17 cellular contexts compared by ENCODE assay signal in the genomic region with DNA sequence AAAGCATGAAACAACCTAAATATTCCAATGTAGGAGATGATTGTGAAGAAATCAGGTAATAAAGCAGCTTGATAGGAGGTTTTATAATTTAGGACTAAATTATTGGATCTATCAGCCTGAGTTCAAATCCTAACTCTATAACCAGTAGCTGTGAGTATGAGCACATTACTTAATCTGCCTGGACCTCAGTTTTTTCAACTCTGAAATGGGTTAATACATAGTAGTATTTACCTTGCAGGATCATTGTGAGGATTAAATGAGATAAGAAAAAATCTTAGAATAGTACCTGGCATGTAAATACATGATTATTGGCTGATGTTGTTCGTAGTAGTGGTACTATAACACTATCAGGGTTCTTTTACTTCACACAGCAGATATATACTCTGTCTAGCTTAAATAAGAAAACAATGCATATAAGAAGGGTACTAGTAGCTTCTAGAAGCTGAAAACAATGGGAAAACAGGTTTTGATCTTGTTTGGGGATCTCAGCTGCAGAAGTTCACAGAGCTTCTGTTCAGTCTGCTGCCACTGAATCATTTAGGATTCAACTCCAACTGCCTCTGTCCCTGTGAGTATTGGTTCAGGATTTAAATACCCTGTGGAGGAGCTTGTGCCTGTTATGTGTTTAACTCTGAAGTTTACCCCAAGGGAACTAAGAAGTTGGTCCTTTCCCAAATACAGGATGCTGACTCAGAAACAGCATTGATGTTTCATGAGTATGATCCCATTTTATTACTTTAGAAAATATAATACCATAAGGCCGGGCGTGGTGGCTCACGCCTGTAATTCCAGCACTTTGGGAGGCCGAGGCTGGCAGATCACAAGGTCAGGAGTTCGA. TPM values are rescaled to one million over a fixed set of nuclear protein-coding genes. Genes with fewer than 3 reads are reported as not detected.
DNase-seq lines count a peak whose midpoint lies in the region; ATAC-seq and TF ChIP-seq lines count a peak whose summit lies in the region.
"Had no signal": no experiment of that assay in that cellular context is flagged by ENCODE, and none has a peak within 500 bp of the region (broad histone marks: within the 10 kb centered on the region; RNA-seq: fewer than 3 reads in every experiment).

No MANE protein-coding gene starts in this region.

- no peaks in the 10 kb centered on the region for H3K27me3 ChIP-seq in RWPE2 (ENCODE audit: insufficient read depth, poor library complexity, severe bottlenecking)
- H3K27me3 ChIP-seq: BLaER1 had no signal

- DNase-seq in ELR (ENCODE audit: low read depth) (peak; percentile 62), RWPE2 (ENCODE audit: low spot score) (no peak), pons (ENCODE audit: low spot score) (peak; percentile 70), germinal center (ENCODE audit: low spot score) (no peak)
- DNase-seq in effector CD8-positive, alpha-beta T cell (lab: John Stamatoyannopoulos, UW) = no peak
- DNase-seq in activated CD8-positive, alpha-beta T cell treated with anti-CD3 and anti-CD28 coated beads for 36 hours = no peak
- DNase-seq: activated CD8-positive, alpha-beta memory T cell treated with anti-CD3 and anti-CD28 coated beads for 24 hours; activated naive CD4-positive, alpha-beta T cell treated with anti-CD3 and anti-CD28 coated beads for 36 hours; DND-41; NCI-H146; NCI-H748 treated with DMSO at 0.1 percent for 48 hours; Right ventricle myocardium superior; stimulated activated CD4-positive, alpha-beta T cell treated with anti-CD3 and anti-CD28 coated beads, Interleukin-4, amount 100 ng/mL, for 4 hours had no signal

- H3K4me1 ChIP-seq in RWPE2 (ENCODE audit: insufficient read depth, poor library complexity, severe bottlenecking) = peaks cover 12% of the 10 kb centered on the region
- H3K4me1 ChIP-seq: BLaER1 had no signal

- POLR2A ChIA-PET in activated CD8-positive, alpha-beta T cell treated with anti-CD3 and anti-CD28 coated beads for 36 hours (lab: Charles Lee) = interaction anchor here (0.6 kb wide), 1 partner anchor 48 kb away, joined by 3 read pairs; no protein-coding TSS in a partner anchor

- no peak overlapping the region for H3K27ac Mint-ChIP-seq in activated CD8-positive, alpha-beta T cell treated with anti-CD3 and anti-CD28 coated beads for 36 hours
- H3K27ac Mint-ChIP-seq: activated naive CD4-positive, alpha-beta T cell treated with anti-CD3 and anti-CD28 coated beads for 36 hours had no signal

- CTCF ChIA-PET in activated CD8-positive, alpha-beta T cell treated with anti-CD3 and anti-CD28 coated beads for 36 hours (lab: Charles Lee) = no interaction called here

- no peaks in the 10 kb centered on the region for H3K9me3 Mint-ChIP-seq in activated CD8-positive, alpha-beta T cell treated with anti-CD3 and anti-CD28 coated beads for 36 hours
- H3K9me3 Mint-ChIP-seq: activated naive CD4-positive, alpha-beta T cell treated with anti-CD3 and anti-CD28 coated beads for 36 hours; central memory CD8-positive, alpha-beta T cell had no signal

- peaks cover 6% of the 10 kb centered on the region for H3K4me1 Mint-ChIP-seq in activated CD8-positive, alpha-beta T cell treated with anti-CD3 and anti-CD28 coated beads for 36 hours (ENCODE audit: low read depth)

- no peaks in the 10 kb centered on the region for H3K27me3 Mint-ChIP-seq in activated CD8-positive, alpha-beta T cell treated with anti-CD3 and anti-CD28 coated beads for 36 hours
- H3K27me3 Mint-ChIP-seq: central memory CD8-positive, alpha-beta T cell had no signal

- peaks cover 9% of the 10 kb centered on the region for H3K36me3 Mint-ChIP-seq in activated CD8-positive, alpha-beta T cell treated with anti-CD3 and anti-CD28 coated beads for 36 hours (ENCODE audit: low read depth)

- no peak for TF ChIP-seq CTCF in RWPE2 (IDR thresholded peaks at IDR 0.05; ENCODE audit: poor library complexity, severe bottlenecking)
- TF ChIP-seq CTCF in activated CD8-positive, alpha-beta T cell treated with anti-CD3 and anti-CD28 coated beads for 36 hours (IDR thresholded peaks at IDR 0.05) = no peak

- H3K36me3 ChIP-seq in RWPE2 (ENCODE audit: low read depth) = no peaks in the 10 kb centered on the region

- ATAC-seq in RWPE2 (ENCODE audit: low read depth) = peak; percentile 36; the same call in 1 of the 3 replicates
- ATAC-seq in esophagus mucosa = peak; percentile 67
- ATAC-seq in activated CD8-positive, alpha-beta T cell treated with anti-CD3 and anti-CD28 coated beads for 36 hours = no peak
- ATAC-seq in SK-N-SH treated with all-trans-retinoic acid at 6 μM for 48 hours = no peak

- no peaks in the 10 kb centered on the region for H3K9me3 ChIP-seq in RWPE2 (ENCODE audit: severe bottlenecking)
- H3K9me3 ChIP-seq: BLaER1 had no signal

- no peak overlapping the region for H3K4me3 ChIP-seq in RWPE2 (ENCODE audit: severe bottlenecking)
- H3K4me3 ChIP-seq: BLaER1 had no signal

- no peak overlapping the region for H3K4me3 Mint-ChIP-seq in activated CD8-positive, alpha-beta T cell treated with anti-CD3 and anti-CD28 coated beads for 36 hours
- H3K4me3 Mint-ChIP-seq: activated naive CD4-positive, alpha-beta T cell treated with anti-CD3 and anti-CD28 coated beads for 36 hours; central memory CD8-positive, alpha-beta T cell had no signal

- peak overlapping the region; percentile 48 for H3K27ac ChIP-seq in RWPE2 (ENCODE audit: poor library complexity, severe bottlenecking)
- H3K27ac ChIP-seq: BLaER1 had no signal

- intact Hi-C loops in activated CD8-positive, alpha-beta T cell treated with anti-CD3 and anti-CD28 coated beads for 36 hours (cut with micrococcal nuclease) = no loop called here

TF ChIP-seq in SK-N-SH treated with all-trans-retinoic acid at 6 μM for 48 hours, 23 proteins besides CTCF, POLR2A, EP300 and RAD21:
- TF ChIP-seq BACH2 (CRISPR knock-in tag; IDR thresholded peaks at IDR 0.05; ENCODE audit: borderline replicate concordance) (no peak), ZNF565 (CRISPR knock-in tag; conservative IDR thresholded peaks at IDR 0.05; ENCODE audit: low read depth) (no peak), ESRRG (CRISPR knock-in tag; IDR thresholded peaks at IDR 0.05) (no peak), GLIS3 (CRISPR knock-in tag; IDR thresholded peaks at IDR 0.05) (no peak), PPARA (CRISPR knock-in tag; IDR thresholded peaks at IDR 0.05; ENCODE audit: borderline replicate concordance) (no peak), OSR1 (CRISPR knock-in tag; IDR thresholded peaks at IDR 0.05) (no peak), CSDC2 (CRISPR knock-in tag; IDR thresholded peaks at IDR 0.05) (no peak), TCF4 (CRISPR knock-in tag; IDR thresholded peaks at IDR 0.05; ENCODE audit: borderline replicate concordance) (no peak), RARB (CRISPR knock-in tag; IDR thresholded peaks at IDR 0.05) (no peak), ISL1 (CRISPR knock-in tag; IDR thresholded peaks at IDR 0.05) (no peak), ZNF70 (CRISPR knock-in tag; IDR thresholded peaks at IDR 0.05) (no peak), SNAI2 (CRISPR knock-in tag; IDR thresholded peaks at IDR 0.05) (no peak)
- TF ChIP-seq, protein P1, sequence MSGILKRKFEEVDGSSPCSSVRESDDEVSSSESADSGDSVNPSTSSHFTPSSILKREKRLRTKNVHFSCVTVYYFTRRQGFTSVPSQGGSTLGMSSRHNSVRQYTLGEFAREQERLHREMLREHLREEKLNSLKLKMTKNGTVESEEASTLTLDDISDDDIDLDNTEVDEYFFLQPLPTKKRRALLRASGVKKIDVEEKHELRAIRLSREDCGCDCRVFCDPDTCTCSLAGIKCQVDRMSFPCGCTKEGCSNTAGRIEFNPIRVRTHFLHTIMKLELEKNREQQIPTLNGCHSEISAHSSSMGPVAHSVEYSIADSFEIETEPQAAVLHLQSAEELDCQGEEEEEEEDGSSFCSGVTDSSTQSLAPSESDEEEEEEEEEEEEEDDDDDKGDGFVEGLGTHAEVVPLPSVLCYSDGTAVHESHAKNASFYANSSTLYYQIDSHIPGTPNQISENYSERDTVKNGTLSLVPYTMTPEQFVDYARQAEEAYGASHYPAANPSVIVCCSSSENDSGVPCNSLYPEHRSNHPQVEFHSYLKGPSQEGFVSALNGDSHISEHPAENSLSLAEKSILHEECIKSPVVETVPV (CRISPR knock-in tag; IDR thresholded peaks at IDR 0.05) = no peak
- TF ChIP-seq, protein P2, sequence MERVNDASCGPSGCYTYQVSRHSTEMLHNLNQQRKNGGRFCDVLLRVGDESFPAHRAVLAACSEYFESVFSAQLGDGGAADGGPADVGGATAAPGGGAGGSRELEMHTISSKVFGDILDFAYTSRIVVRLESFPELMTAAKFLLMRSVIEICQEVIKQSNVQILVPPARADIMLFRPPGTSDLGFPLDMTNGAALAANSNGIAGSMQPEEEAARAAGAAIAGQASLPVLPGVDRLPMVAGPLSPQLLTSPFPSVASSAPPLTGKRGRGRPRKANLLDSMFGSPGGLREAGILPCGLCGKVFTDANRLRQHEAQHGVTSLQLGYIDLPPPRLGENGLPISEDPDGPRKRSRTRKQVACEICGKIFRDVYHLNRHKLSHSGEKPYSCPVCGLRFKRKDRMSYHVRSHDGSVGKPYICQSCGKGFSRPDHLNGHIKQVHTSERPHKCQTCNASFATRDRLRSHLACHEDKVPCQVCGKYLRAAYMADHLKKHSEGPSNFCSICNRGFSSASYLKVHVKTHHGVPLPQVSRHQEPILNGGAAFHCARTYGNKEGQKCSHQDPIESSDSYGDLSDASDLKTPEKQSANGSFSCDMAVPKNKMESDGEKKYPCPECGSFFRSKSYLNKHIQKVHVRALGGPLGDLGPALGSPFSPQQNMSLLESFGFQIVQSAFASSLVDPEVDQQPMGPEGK (CRISPR knock-in tag; IDR thresholded peaks at IDR 0.05; ENCODE audit: borderline replicate concordance) = no peak
- TF ChIP-seq, protein P3, sequence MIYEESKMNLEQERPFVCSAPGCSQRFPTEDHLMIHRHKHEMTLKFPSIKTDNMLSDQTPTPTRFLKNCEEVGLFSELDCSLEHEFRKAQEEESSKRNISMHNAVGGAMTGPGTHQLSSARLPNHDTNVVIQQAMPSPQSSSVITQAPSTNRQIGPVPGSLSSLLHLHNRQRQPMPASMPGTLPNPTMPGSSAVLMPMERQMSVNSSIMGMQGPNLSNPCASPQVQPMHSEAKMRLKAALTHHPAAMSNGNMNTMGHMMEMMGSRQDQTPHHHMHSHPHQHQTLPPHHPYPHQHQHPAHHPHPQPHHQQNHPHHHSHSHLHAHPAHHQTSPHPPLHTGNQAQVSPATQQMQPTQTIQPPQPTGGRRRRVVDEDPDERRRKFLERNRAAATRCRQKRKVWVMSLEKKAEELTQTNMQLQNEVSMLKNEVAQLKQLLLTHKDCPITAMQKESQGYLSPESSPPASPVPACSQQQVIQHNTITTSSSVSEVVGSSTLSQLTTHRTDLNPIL (CRISPR knock-in tag; IDR thresholded peaks at IDR 0.05; ENCODE audit: low read depth) = no peak

RNA-seq across cellular contexts. Expression of a gene that starts 34.2 kb away (rescaled TPM):
- total RNA-seq in esophagus mucosa = 30.7 TPM
- total RNA-seq in activated CD8-positive, alpha-beta T cell treated with anti-CD3 and anti-CD28 coated beads for 36 hours = 10 to 100 TPM; 18.6 to 28.8 TPM

Comparison
In these comparisons a context has a peak if more than half of its experiments do, and no peak if none do; other contexts are left out.
1. DNase-seq: peak in ELR (single experiment) and pons (single experiment); none in RWPE2 (single experiment), effector CD8-positive, alpha-beta T cell (single experiment), activated CD8-positive, alpha-beta T cell treated with anti-CD3 and anti-CD28 coated beads for 36 hours (single experiment) and germinal center (single experiment).
2. ATAC-seq: peak in RWPE2 (single experiment) and esophagus mucosa (single experiment); none in activated CD8-positive, alpha-beta T cell treated with anti-CD3 and anti-CD28 coated beads for 36 hours (single experiment) and SK-N-SH treated with all-trans-retinoic acid at 6 μM for 48 hours (single experiment).